8 cellular contexts compared by ENCODE assay signal in the genomic region with DNA sequence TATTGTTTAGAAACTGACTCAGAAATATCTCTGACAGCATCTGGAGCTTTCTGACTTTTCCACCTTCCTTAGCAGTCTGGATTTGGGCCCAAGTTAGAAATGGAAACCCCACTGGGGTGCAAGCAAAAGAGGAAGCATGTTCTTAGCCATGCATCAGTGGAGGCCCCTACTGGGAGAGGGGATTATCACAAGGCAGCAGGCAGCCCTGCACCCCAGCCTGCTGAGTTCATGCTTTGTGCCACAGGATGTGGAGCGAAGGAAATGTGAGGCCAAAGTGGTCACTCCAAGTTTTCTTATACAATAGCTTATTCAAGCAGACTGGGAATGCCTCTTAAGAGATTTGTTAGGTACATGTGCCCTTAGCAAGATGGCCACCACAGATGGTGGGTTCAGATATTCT.
DNase-seq lines count a peak whose midpoint lies in the region; ATAC-seq and TF ChIP-seq lines count a peak whose summit lies in the region.

No MANE protein-coding gene starts in this region.

- no peak overlapping the region for H3K4me3 Mint-ChIP-seq in GM23338
- no peak overlapping the region for H3K4me3 Mint-ChIP-seq in glutamatergic neuron (ENCODE audit: unreplicated experiment)

- intact Hi-C loops in esophagus squamous epithelium (cut with DNase I): no loop called here

- no peak overlapping the region for H3K4me2 ChIP-seq in GM23338

- H3K4me1 ChIP-seq in GM23338 (ENCODE audit: insufficient read depth) (peaks cover 7% of the 10 kb centered on the region; the same call in 1 of the 2 replicates), esophagus squamous epithelium (no peaks in the 10 kb centered on the region)

- no peaks in the 10 kb centered on the region for H3K9me3 Mint-ChIP-seq in GM23338
- no peaks in the 10 kb centered on the region for H3K9me3 Mint-ChIP-seq in glutamatergic neuron (ENCODE audit: unreplicated experiment)

- H3K27me3 ChIP-seq in GM23338 (ENCODE audit: insufficient read depth) (no peaks in the 10 kb centered on the region), esophagus squamous epithelium (no peaks in the 10 kb centered on the region)

- no peak overlapping the region for H3K4me3 ChIP-seq in GM23338
- H3K4me3 ChIP-seq in esophagus squamous epithelium: no peak overlapping the region

- no peaks in the 10 kb centered on the region for H3F3A ChIP-seq in GM23338 (replicated peaks; ENCODE audit: low read depth)

- no peak overlapping the region for H2AFZ ChIP-seq in GM23338

- peak; percentile 100 for ATAC-seq in GM23338
- no peak for ATAC-seq in GM19035 (IDR thresholded peaks at IDR 0.05; ENCODE audit: unreplicated experiment)

- DNase-seq in ELR (ENCODE audit: low read depth) (peak; percentile 62), GM23338 (ENCODE audit: low spot score) (peak; percentile 80), NOMO-1 treated with DMSO at 0.1 percent for 48 hours (lab: John Stamatoyannopoulos, UW; ENCODE audit: unreplicated experiment) (peak; percentile 27), glutamatergic neuron (peak; percentile 59), T1000 (lab: John Stamatoyannopoulos, UW) (no peak), esophagus squamous epithelium (lab: John Stamatoyannopoulos, UW) (no peak)
- no peak for DNase-seq in activated CD4-positive, CD25-positive, alpha-beta regulatory T cell (lab: John Stamatoyannopoulos, UW)

- H3K9me2 ChIP-seq in GM23338 (ENCODE audit: insufficient read depth): no peaks in the 10 kb centered on the region

- H3K4me1 Mint-ChIP-seq in GM23338: peaks cover 21% of the 10 kb centered on the region
- H3K4me1 Mint-ChIP-seq in glutamatergic neuron (ENCODE audit: low read depth, unreplicated experiment): peaks cover 32% of the 10 kb centered on the region

- no peaks in the 10 kb centered on the region for H3K9me3 ChIP-seq in esophagus squamous epithelium

- no peak overlapping the region for H3K27ac Mint-ChIP-seq in GM23338
- H3K27ac Mint-ChIP-seq in glutamatergic neuron (ENCODE audit: unreplicated experiment): peak overlapping the region; percentile 38

- WGBS in esophagus squamous epithelium, 2 donors: 60 to 78% methylated on average over 1 of the region's 1 CpG

- no peaks in the 10 kb centered on the region for H4K20me1 ChIP-seq in GM23338 (replicated peaks; ENCODE audit: insufficient read depth)

- no peaks in the 10 kb centered on the region for H3K27me3 Mint-ChIP-seq in GM23338 (ENCODE audit: insufficient read depth, low read depth, poor library complexity)
- no peaks in the 10 kb centered on the region for H3K27me3 Mint-ChIP-seq in glutamatergic neuron (ENCODE audit: unreplicated experiment)

- H3K36me3 ChIP-seq in GM23338 (ENCODE audit: insufficient read depth): no peaks in the 10 kb centered on the region
- no peaks in the 10 kb centered on the region for H3K36me3 ChIP-seq in esophagus squamous epithelium

- H3K79me2 ChIP-seq in GM23338 (replicated peaks; ENCODE audit: insufficient read depth): no peaks in the 10 kb centered on the region

- H3K36me3 Mint-ChIP-seq in GM23338 (ENCODE audit: low read depth) (no peaks in the 10 kb centered on the region), glutamatergic neuron (ENCODE audit: unreplicated experiment) (no peaks in the 10 kb centered on the region)

- H3K27ac ChIP-seq in GM23338 (ENCODE audit: low read depth): no peak overlapping the region
- H3K27ac ChIP-seq in esophagus squamous epithelium: no peak overlapping the region

- TF ChIP-seq POLR2A in esophagus squamous epithelium (IDR thresholded peaks at IDR 0.05): no peak

- TF ChIP-seq CTCF in GM23338 (conservative IDR thresholded peaks at IDR 0.05; ENCODE audit: low read depth in 2 of 2): peak; percentile 73 to 80
- peak; percentile 55 for TF ChIP-seq CTCF in glutamatergic neuron (IDR thresholded peaks at IDR 0.05; ENCODE audit: partially characterized antibody, unreplicated experiment)
- TF ChIP-seq CTCF in esophagus squamous epithelium (IDR thresholded peaks at IDR 0.05): no peak

TF ChIP-seq in GM23338, 12 proteins besides CTCF, POLR2A, EP300 and RAD21:
- no peak for TF ChIP-seq ZNF331 (CRISPR knock-in tag; IDR thresholded peaks at IDR 0.05; ENCODE audit: low read depth)
- TF ChIP-seq, protein P1, sequence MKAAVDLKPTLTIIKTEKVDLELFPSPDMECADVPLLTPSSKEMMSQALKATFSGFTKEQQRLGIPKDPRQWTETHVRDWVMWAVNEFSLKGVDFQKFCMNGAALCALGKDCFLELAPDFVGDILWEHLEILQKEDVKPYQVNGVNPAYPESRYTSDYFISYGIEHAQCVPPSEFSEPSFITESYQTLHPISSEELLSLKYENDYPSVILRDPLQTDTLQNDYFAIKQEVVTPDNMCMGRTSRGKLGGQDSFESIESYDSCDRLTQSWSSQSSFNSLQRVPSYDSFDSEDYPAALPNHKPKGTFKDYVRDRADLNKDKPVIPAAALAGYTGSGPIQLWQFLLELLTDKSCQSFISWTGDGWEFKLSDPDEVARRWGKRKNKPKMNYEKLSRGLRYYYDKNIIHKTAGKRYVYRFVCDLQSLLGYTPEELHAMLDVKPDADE (IDR thresholded peaks at IDR 0.05): 0 out of 2 replicates have a peak, but pooled peaks have one; percentile 18
- TF ChIP-seq, protein P2, sequence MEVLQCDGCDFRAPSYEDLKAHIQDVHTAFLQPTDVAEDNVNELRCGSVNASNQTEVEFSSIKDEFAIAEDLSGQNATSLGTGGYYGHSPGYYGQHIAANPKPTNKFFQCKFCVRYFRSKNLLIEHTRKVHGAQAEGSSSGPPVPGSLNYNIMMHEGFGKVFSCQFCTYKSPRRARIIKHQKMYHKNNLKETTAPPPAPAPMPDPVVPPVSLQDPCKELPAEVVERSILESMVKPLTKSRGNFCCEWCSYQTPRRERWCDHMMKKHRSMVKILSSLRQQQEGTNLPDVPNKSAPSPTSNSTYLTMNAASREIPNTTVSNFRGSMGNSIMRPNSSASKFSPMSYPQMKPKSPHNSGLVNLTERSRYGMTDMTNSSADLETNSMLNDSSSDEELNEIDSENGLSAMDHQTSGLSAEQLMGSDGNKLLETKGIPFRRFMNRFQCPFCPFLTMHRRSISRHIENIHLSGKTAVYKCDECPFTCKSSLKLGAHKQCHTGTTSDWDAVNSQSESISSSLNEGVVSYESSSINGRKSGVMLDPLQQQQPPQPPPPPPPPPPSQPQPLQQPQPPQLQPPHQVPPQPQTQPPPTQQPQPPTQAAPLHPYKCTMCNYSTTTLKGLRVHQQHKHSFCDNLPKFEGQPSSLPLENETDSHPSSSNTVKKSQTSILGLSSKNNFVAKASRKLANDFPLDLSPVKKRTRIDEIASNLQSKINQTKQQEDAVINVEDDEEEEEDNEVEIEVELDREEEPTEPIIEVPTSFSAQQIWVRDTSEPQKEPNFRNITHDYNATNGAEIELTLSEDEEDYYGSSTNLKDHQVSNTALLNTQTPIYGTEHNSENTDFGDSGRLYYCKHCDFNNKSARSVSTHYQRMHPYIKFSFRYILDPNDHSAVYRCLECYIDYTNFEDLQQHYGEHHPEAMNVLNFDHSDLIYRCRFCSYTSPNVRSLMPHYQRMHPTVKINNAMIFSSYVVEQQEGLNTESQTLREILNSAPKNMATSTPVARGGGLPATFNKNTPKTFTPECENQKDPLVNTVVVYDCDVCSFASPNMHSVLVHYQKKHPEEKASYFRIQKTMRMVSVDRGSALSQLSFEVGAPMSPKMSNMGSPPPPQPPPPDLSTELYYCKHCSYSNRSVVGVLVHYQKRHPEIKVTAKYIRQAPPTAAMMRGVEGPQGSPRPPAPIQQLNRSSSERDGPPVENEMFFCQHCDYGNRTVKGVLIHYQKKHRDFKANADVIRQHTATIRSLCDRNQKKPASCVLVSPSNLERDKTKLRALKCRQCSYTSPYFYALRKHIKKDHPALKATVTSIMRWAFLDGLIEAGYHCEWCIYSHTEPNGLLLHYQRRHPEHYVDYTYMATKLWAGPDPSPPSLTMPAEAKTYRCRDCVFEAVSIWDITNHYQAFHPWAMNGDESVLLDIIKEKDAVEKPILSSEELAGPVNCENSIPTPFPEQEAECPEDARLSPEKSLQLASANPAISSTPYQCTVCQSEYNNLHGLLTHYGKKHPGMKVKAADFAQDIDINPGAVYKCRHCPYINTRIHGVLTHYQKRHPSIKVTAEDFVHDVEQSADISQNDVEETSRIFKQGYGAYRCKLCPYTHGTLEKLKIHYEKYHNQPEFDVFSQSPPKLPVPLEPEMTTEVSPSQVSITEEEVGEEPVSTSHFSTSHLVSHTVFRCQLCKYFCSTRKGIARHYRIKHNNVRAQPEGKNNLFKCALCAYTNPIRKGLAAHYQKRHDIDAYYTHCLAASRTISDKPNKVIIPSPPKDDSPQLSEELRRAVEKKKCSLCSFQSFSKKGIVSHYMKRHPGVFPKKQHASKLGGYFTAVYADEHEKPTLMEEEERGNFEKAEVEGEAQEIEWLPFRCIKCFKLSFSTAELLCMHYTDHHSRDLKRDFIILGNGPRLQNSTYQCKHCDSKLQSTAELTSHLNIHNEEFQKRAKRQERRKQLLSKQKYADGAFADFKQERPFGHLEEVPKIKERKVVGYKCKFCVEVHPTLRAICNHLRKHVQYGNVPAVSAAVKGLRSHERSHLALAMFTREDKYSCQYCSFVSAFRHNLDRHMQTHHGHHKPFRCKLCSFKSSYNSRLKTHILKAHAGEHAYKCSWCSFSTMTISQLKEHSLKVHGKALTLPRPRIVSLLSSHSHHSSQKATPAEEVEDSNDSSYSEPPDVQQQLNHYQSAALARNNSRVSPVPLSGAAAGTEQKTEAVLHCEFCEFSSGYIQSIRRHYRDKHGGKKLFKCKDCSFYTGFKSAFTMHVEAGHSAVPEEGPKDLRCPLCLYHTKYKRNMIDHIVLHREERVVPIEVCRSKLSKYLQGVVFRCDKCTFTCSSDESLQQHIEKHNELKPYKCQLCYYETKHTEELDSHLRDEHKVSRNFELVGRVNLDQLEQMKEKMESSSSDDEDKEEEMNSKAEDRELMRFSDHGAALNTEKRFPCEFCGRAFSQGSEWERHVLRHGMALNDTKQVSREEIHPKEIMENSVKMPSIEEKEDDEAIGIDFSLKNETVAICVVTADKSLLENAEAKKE (CRISPR knock-in tag; IDR thresholded peaks at IDR 0.05): 0 out of 2 replicates have a peak, but pooled peaks have one; percentile 17
- no peak for TF ChIP-seq JUNB (IDR thresholded peaks at IDR 0.05; ENCODE audit: unreplicated experiment)

Comparison
In these comparisons a context has a peak if more than half of its experiments do, and no peak if none do; other contexts are left out.
1. DNase-seq: peak in ELR (single experiment), GM23338 (single experiment), NOMO-1 treated with DMSO at 0.1 percent for 48 hours (single experiment) and glutamatergic neuron (single experiment); none in activated CD4-positive, CD25-positive, alpha-beta regulatory T cell (0 of 4), T1000 (single experiment) and esophagus squamous epithelium (single experiment).
2. CTCF ChIP-seq: peak in GM23338 (2 of 2) and glutamatergic neuron (single experiment); none in esophagus squamous epithelium (0 of 6).